ENCODE assay signal across 8 cellular contexts in the genomic region with DNA sequence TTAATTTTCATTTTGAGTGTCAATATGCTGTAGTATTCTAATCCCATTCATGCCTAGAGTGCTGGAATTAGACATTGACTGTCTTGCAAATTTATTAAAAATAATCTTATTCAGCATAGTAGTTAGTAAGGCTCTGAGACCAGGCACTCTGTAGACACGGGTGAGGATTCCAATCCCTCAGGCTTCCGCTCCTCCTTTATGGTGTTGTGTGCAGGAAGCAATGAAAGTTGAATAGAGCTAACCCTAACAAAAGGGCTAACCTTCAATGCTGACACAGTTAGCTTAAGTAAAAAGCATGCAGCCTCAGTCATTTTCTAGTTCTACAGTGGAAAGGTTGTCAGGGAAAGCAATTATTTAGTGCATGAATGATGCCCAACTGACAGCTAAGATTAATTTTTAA.
DNase-seq lines count a peak whose midpoint lies in the region; ATAC-seq, FAIRE-seq and TF ChIP-seq lines count a peak whose summit lies in the region.
"Had no signal": no experiment of that assay in that cellular context is flagged by ENCODE, and none has a peak within 500 bp of the region (broad histone marks: within the 10 kb centered on the region; RNA-seq: fewer than 3 reads in every experiment).

No MANE protein-coding gene starts in this region.

- H3K4me3 Mint-ChIP-seq in T-helper 1 cell treated with Interleukin-12 subunit alpha and Interleukin-12 subunit beta and Interleukin-4 antibody, amounts not matched to agents 30 μg/mL and 1 μg/mL, for 36 hours, result peak overlapping the region; percentile 97
- H3K4me3 Mint-ChIP-seq in stimulated activated memory B cell treated with anti-CD40 and anti-IgM and Interleukin-4, amounts not matched to agents 10 μg/mL and 1 μg/mL and 100 μg/mL, for 72 hours, result peak overlapping the region; percentile 98

- no peak; the same call in 1 of the 2 replicates for TF ChIP-seq POLR2A in GM12892 (IDR thresholded peaks at IDR 0.05; ENCODE audit: low read depth, low read length)

- no peak overlapping the region for H4K12ac ChIP-seq in trophoblast cell (ENCODE audit: low read depth, low read length)

- H2AFZ ChIP-seq in trophoblast cell (ENCODE audit: insufficient read depth, low read length, poor library complexity), result no peak overlapping the region

- H3K9ac ChIP-seq in trophoblast cell (ENCODE audit: low read length), result no peak overlapping the region

- no peak overlapping the region for H3K23ac ChIP-seq in trophoblast cell (ENCODE audit: low read length)

- H3K4me2 ChIP-seq in trophoblast cell (ENCODE audit: low read length), result no peak overlapping the region

- H3K27me3 Mint-ChIP-seq in T-helper 1 cell treated with Interleukin-12 subunit alpha and Interleukin-12 subunit beta and Interleukin-4 antibody, amounts not matched to agents 30 μg/mL and 1 μg/mL, for 36 hours (ENCODE audit: low read depth), result no peaks in the 10 kb centered on the region
- no peaks in the 10 kb centered on the region for H3K27me3 Mint-ChIP-seq in stimulated activated memory B cell treated with anti-CD40 and anti-IgM and Interleukin-4, amounts not matched to agents 10 μg/mL and 1 μg/mL and 100 μg/mL, for 72 hours

- H3K36me3 Mint-ChIP-seq in T-helper 1 cell treated with Interleukin-12 subunit alpha and Interleukin-12 subunit beta and Interleukin-4 antibody, amounts not matched to agents 30 μg/mL and 1 μg/mL, for 36 hours (ENCODE audit: low read depth), result peaks cover 41% of the 10 kb centered on the region
- H3K36me3 Mint-ChIP-seq in stimulated activated memory B cell treated with anti-CD40 and anti-IgM and Interleukin-4, amounts not matched to agents 10 μg/mL and 1 μg/mL and 100 μg/mL, for 72 hours, result peaks cover 38% of the 10 kb centered on the region

- H3K27ac Mint-ChIP-seq in T-helper 1 cell treated with Interleukin-12 subunit alpha and Interleukin-12 subunit beta and Interleukin-4 antibody, amounts not matched to agents 30 μg/mL and 1 μg/mL, for 36 hours, result peak overlapping the region; percentile 96
- H3K27ac Mint-ChIP-seq in stimulated activated memory B cell treated with anti-CD40 and anti-IgM and Interleukin-4, amounts not matched to agents 10 μg/mL and 1 μg/mL and 100 μg/mL, for 72 hours, result peak overlapping the region; percentile 98

- DNase-seq in GM12892 (ENCODE audit: insufficient read length), result no peak
- DNase-seq in right cardiac atrium, result no peak
- DNase-seq in foreskin melanocyte, result no peak
- no peak for DNase-seq in trophoblast cell
- no peak for DNase-seq in pancreas
- DNase-seq: NCI-H748 treated with DMSO at 0.1 percent for 48 hours had no signal

- no peak overlapping the region for H4K91ac ChIP-seq in trophoblast cell (ENCODE audit: low read depth, low read length)

- peak overlapping the region; percentile 73 for H3K27ac ChIP-seq in right cardiac atrium (ENCODE audit: low read length)
- H3K27ac ChIP-seq in trophoblast cell (ENCODE audit: low read depth, low read length), result no peak overlapping the region
- H3K27ac ChIP-seq in pancreas, result peak overlapping the region in 1 of 4 donors; percentile 50

- no peak overlapping the region for H2BK12ac ChIP-seq in trophoblast cell (ENCODE audit: low read length)

- H3K79me1 ChIP-seq in trophoblast cell (ENCODE audit: low read length), result peaks cover 3% of the 10 kb centered on the region

- WGBS in right cardiac atrium, result 19% methylated on average over 2 of the region's 2 CpGs
- WGBS in trophoblast cell (ENCODE audit: extremely low coverage, insufficient coverage, insufficient read length), result no CpG with 5 or more reads among the region's 2 CpGs
- 65 to 72% methylated on average over 2 of the region's 2 CpGs for WGBS in pancreas, 2 donors

- no peak overlapping the region for H4K8ac ChIP-seq in trophoblast cell (ENCODE audit: low read depth, low read length)

- peak overlapping the region; percentile 85 for H3K4me3 ChIP-seq in right cardiac atrium (ENCODE audit: low read length)
- H3K4me3 ChIP-seq in trophoblast cell (ENCODE audit: low read depth, low read length), result no peak overlapping the region
- peak overlapping the region in 1 of 4 donors; percentile 45 for H3K4me3 ChIP-seq in pancreas

- H3K4ac ChIP-seq in trophoblast cell (ENCODE audit: low read depth, low read length), result no peak overlapping the region

- ATAC-seq in right cardiac atrium (no peak), pancreas (no peak)
- no peak for ATAC-seq in stimulated activated memory B cell treated with anti-CD40 and anti-IgM and Interleukin-4, amounts not matched to agents 10 μg/mL and 1 μg/mL and 100 μg/mL, for 72 hours

- no peak overlapping the region for H2BK120ac ChIP-seq in trophoblast cell (ENCODE audit: insufficient read depth, low read length, poor library complexity)

- H3K4me1 ChIP-seq in right cardiac atrium (ENCODE audit: control insufficient read depth, insufficient read depth, low read length), result peaks cover 12% of the 10 kb centered on the region
- H3K4me1 ChIP-seq in trophoblast cell (ENCODE audit: control insufficient read depth in 1 of 2, insufficient read depth in 2 of 2, low read length in 2 of 2), result no peaks in the 10 kb centered on the region
- H3K4me1 ChIP-seq in pancreas, result peaks cover 0 to 10% (median 0%) of the 10 kb centered on the region in 3 donors

- H3K36me3 ChIP-seq in trophoblast cell (ENCODE audit: control insufficient read depth in 1 of 2, insufficient read depth in 2 of 2, low read length in 2 of 2), result no peaks in the 10 kb centered on the region
- H3K36me3 ChIP-seq in pancreas, result no peaks in the 10 kb centered on the region

- H2BK5ac ChIP-seq in trophoblast cell (ENCODE audit: low read depth, low read length, poor library complexity), result no peak overlapping the region

- H3K18ac ChIP-seq in trophoblast cell (ENCODE audit: low read length), result no peak overlapping the region

- peaks cover 48% of the 10 kb centered on the region for H3K4me1 Mint-ChIP-seq in T-helper 1 cell treated with Interleukin-12 subunit alpha and Interleukin-12 subunit beta and Interleukin-4 antibody, amounts not matched to agents 30 μg/mL and 1 μg/mL, for 36 hours (ENCODE audit: low read depth)
- peaks cover 44% of the 10 kb centered on the region for H3K4me1 Mint-ChIP-seq in stimulated activated memory B cell treated with anti-CD40 and anti-IgM and Interleukin-4, amounts not matched to agents 10 μg/mL and 1 μg/mL and 100 μg/mL, for 72 hours

- H3K14ac ChIP-seq in trophoblast cell (ENCODE audit: low read length), result no peak overlapping the region

- no peak for TF ChIP-seq CTCF in pancreas (IDR thresholded peaks at IDR 0.05)

- no peaks in the 10 kb centered on the region for H3K27me3 ChIP-seq in right cardiac atrium (ENCODE audit: control insufficient read depth, insufficient read depth)
- H3K27me3 ChIP-seq in trophoblast cell (ENCODE audit: insufficient read depth, low read length), result no peaks in the 10 kb centered on the region
- H3K27me3 ChIP-seq in pancreas, result peaks cover 0 to 6% (median 3%) of the 10 kb centered on the region in 4 donors

- H3K9me3 ChIP-seq in right cardiac atrium (ENCODE audit: control insufficient read depth, low read length) (no peaks in the 10 kb centered on the region), trophoblast cell (ENCODE audit: insufficient read depth, low read depth, low read length) (no peaks in the 10 kb centered on the region), pancreas (no peaks in the 10 kb centered on the region)

- no peak overlapping the region for H2AK5ac ChIP-seq in trophoblast cell (ENCODE audit: low read length)

- intact Hi-C loops in right cardiac atrium (cut with DNase I), result loop anchor here (5.0 to 10.0 kb wide), 4 partner anchors 62 to 110 kb away; no protein-coding TSS in a partner anchor
- intact Hi-C loops in pancreas (cut with DNase I), result no loop called here

- peak; percentile 64 for FAIRE-seq in GM12892 (lab: Jason Lieb, UNC)
- no peak for FAIRE-seq in pancreas (lab: Jason Lieb, UNC)

- H3K79me2 ChIP-seq in trophoblast cell (ENCODE audit: control insufficient read depth, insufficient read depth, low read length, poor library complexity), result no peaks in the 10 kb centered on the region

- no peaks in the 10 kb centered on the region for H3K9me3 Mint-ChIP-seq in T-helper 1 cell treated with Interleukin-12 subunit alpha and Interleukin-12 subunit beta and Interleukin-4 antibody, amounts not matched to agents 30 μg/mL and 1 μg/mL, for 36 hours
- H3K9me3 Mint-ChIP-seq in stimulated activated memory B cell treated with anti-CD40 and anti-IgM and Interleukin-4, amounts not matched to agents 10 μg/mL and 1 μg/mL and 100 μg/mL, for 72 hours, result no peaks in the 10 kb centered on the region

Comparison
In these comparisons a context has a peak if more than half of its experiments do, and no peak if none do; other contexts are left out.
1. intact Hi-C loops: an anchor here in right cardiac atrium (5.0 to 10.0 kb wide); none called in pancreas.